1 cellular context compared by ENCODE assay signal in the genomic region with DNA sequence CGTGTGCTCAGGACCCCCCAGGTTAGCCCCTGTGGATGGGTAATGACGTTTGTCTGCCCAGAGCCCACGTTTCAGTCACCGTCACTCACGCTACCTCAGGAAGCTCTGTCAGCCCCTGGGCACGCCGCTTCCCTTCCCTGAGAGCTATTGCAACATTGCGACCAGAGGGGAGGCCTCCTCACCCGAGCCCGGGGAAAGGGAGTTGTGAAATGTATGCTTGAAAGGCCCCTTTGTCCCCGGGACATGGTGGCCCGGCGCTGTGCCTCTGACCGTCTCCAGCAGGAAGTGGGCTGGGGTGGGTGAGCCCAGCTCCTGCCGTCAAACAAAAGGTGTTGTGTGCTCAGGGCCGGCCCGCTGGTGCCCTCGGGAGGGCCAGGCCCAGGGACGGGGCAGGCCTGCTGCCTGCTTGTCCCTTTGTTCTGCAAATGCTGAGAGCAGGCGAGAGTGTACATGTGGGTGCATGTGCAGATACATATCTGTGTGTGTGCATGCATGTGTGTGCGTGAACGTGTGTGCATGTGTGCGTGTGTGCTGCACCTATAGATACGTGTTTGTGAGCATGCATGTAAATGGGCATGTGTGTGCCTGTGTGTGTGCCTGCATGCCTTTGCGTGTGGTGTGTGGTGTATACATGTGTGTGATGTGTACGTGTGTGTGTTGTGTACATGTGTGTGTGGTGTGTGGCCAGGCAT.
TF ChIP-seq lines count a peak whose summit lies in the region.

No MANE protein-coding gene starts in this region.

TF ChIP-seq in HepG2, 621 proteins besides CTCF, POLR2A, EP300 and RAD21 (continued from another document and continues in another):
- TF ChIP-seq PBX3 (CRISPR knock-in tag; IDR thresholded peaks at IDR 0.05; ENCODE audit: borderline replicate concordance) (no peak), ZNF331 (CRISPR knock-in tag; IDR thresholded peaks at IDR 0.05) (peak; percentile 92; the same call in 1 of the 2 replicates), CEBPG (CRISPR knock-in tag; IDR thresholded peaks at IDR 0.05) (peak; percentile 99), ZMYM2 (CRISPR knock-in tag; IDR thresholded peaks at IDR 0.05) (peak; percentile 97), CCAR2 (optimal IDR thresholded peaks at IDR 0.05; ENCODE audit: low read depth, low read length) (no peak), ZMYM3 (CRISPR knock-in tag; IDR thresholded peaks at IDR 0.05) (peak; percentile 89), TRIM24 (CRISPR knock-in tag; IDR thresholded peaks at IDR 0.05) (peak; percentile 90; the same call in 1 of the 2 replicates), GFI1 (CRISPR knock-in tag; IDR thresholded peaks at IDR 0.05; ENCODE audit: borderline replicate concordance) (0 out of 2 replicates have a peak, but pooled peaks have one; percentile 17), TBL1XR1 (IDR thresholded peaks at IDR 0.05; ENCODE audit: borderline replicate concordance, low read length, partially characterized antibody) (no peak), ZNF292 (CRISPR knock-in tag; IDR thresholded peaks at IDR 0.05; ENCODE audit: borderline replicate concordance, low read depth) (peak; percentile 97), ZSCAN20 (CRISPR knock-in tag; IDR thresholded peaks at IDR 0.05; ENCODE audit: borderline replicate concordance) (no peak), ZSCAN9 (CRISPR knock-in tag; IDR thresholded peaks at IDR 0.05; ENCODE audit: borderline replicate concordance) (peak; percentile 80), SAP130 (CRISPR knock-in tag; IDR thresholded peaks at IDR 0.05; ENCODE audit: low read depth) (peak; percentile 97), ZBTB7A (CRISPR knock-in tag; IDR thresholded peaks at IDR 0.05) (peak; percentile 50), RELA (CRISPR knock-in tag; IDR thresholded peaks at IDR 0.05) (no peak), SMAD1 (CRISPR knock-in tag; IDR thresholded peaks at IDR 0.05; ENCODE audit: borderline replicate concordance, low read depth) (no peak), ZNF275 (CRISPR knock-in tag; IDR thresholded peaks at IDR 0.05; ENCODE audit: borderline replicate concordance) (no peak), ZNF770 (CRISPR knock-in tag; IDR thresholded peaks at IDR 0.05) (peak; percentile 49; the same call in 1 of the 2 replicates), CENPT (CRISPR knock-in tag; IDR thresholded peaks at IDR 0.05; ENCODE audit: low read depth) (no peak; the same call in 1 of the 2 replicates), FOXK2 (IDR thresholded peaks at IDR 0.05) (no peak), KLF6 (CRISPR knock-in tag; IDR thresholded peaks at IDR 0.05) (peak; percentile 79; the same call in 1 of the 2 replicates), ZNF333 (CRISPR knock-in tag; IDR thresholded peaks at IDR 0.05; ENCODE audit: borderline replicate concordance) (no peak), ZNF251 (CRISPR knock-in tag; IDR thresholded peaks at IDR 0.05) (no peak), ZNF619 (CRISPR knock-in tag; IDR thresholded peaks at IDR 0.05) (peak; percentile 42; the same call in 1 of the 2 replicates), ZC3H13 (CRISPR knock-in tag; IDR thresholded peaks at IDR 0.05) (peak; percentile 56; the same call in 1 of the 2 replicates), THYN1 (CRISPR knock-in tag; IDR thresholded peaks at IDR 0.05; ENCODE audit: borderline replicate concordance, low read depth) (no peak), CAMTA2 (CRISPR knock-in tag; IDR thresholded peaks at IDR 0.05; ENCODE audit: borderline replicate concordance) (no peak), ZNF451 (CRISPR knock-in tag; IDR thresholded peaks at IDR 0.05) (peak; percentile 75; the same call in 1 of the 2 replicates), HNRNPUL1 (IDR thresholded peaks at IDR 0.05; ENCODE audit: low read depth, low read length) (no peak)
- TF ChIP-seq, protein P1, sequence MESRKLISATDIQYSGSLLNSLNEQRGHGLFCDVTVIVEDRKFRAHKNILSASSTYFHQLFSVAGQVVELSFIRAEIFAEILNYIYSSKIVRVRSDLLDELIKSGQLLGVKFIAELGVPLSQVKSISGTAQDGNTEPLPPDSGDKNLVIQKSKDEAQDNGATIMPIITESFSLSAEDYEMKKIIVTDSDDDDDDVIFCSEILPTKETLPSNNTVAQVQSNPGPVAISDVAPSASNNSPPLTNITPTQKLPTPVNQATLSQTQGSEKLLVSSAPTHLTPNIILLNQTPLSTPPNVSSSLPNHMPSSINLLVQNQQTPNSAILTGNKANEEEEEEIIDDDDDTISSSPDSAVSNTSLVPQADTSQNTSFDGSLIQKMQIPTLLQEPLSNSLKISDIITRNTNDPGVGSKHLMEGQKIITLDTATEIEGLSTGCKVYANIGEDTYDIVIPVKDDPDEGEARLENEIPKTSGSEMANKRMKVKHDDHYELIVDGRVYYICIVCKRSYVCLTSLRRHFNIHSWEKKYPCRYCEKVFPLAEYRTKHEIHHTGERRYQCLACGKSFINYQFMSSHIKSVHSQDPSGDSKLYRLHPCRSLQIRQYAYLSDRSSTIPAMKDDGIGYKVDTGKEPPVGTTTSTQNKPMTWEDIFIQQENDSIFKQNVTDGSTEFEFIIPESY (CRISPR knock-in tag; IDR thresholded peaks at IDR 0.05) = peak; percentile 31; the same call in 1 of the 2 replicates
- TF ChIP-seq, protein P2, sequence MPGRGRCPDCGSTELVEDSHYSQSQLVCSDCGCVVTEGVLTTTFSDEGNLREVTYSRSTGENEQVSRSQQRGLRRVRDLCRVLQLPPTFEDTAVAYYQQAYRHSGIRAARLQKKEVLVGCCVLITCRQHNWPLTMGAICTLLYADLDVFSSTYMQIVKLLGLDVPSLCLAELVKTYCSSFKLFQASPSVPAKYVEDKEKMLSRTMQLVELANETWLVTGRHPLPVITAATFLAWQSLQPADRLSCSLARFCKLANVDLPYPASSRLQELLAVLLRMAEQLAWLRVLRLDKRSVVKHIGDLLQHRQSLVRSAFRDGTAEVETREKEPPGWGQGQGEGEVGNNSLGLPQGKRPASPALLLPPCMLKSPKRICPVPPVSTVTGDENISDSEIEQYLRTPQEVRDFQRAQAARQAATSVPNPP (CRISPR knock-in tag; IDR thresholded peaks at IDR 0.05) = no peak
- TF ChIP-seq, protein P3, sequence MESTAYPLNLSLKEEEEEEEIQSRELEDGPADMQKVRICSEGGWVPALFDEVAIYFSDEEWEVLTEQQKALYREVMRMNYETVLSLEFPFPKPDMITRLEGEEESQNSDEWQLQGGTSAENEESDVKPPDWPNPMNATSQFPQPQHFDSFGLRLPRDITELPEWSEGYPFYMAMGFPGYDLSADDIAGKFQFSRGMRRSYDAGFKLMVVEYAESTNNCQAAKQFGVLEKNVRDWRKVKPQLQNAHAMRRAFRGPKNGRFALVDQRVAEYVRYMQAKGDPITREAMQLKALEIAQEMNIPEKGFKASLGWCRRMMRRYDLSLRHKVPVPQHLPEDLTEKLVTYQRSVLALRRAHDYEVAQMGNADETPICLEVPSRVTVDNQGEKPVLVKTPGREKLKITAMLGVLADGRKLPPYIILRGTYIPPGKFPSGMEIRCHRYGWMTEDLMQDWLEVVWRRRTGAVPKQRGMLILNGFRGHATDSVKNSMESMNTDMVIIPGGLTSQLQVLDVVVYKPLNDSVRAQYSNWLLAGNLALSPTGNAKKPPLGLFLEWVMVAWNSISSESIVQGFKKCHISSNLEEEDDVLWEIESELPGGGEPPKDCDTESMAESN (CRISPR knock-in tag; conservative IDR thresholded peaks at IDR 0.05) = peak; percentile 74; the same call in 1 of the 2 replicates
- TF ChIP-seq, protein P4, sequence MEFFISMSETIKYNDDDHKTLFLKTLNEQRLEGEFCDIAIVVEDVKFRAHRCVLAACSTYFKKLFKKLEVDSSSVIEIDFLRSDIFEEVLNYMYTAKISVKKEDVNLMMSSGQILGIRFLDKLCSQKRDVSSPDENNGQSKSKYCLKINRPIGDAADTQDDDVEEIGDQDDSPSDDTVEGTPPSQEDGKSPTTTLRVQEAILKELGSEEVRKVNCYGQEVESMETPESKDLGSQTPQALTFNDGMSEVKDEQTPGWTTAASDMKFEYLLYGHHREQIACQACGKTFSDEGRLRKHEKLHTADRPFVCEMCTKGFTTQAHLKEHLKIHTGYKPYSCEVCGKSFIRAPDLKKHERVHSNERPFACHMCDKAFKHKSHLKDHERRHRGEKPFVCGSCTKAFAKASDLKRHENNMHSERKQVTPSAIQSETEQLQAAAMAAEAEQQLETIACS (CRISPR knock-in tag; IDR thresholded peaks at IDR 0.05) = no peak
- TF ChIP-seq, protein P5, sequence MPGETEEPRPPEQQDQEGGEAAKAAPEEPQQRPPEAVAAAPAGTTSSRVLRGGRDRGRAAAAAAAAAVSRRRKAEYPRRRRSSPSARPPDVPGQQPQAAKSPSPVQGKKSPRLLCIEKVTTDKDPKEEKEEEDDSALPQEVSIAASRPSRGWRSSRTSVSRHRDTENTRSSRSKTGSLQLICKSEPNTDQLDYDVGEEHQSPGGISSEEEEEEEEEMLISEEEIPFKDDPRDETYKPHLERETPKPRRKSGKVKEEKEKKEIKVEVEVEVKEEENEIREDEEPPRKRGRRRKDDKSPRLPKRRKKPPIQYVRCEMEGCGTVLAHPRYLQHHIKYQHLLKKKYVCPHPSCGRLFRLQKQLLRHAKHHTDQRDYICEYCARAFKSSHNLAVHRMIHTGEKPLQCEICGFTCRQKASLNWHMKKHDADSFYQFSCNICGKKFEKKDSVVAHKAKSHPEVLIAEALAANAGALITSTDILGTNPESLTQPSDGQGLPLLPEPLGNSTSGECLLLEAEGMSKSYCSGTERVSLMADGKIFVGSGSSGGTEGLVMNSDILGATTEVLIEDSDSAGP (CRISPR knock-in tag; IDR thresholded peaks at IDR 0.05; ENCODE audit: borderline replicate concordance) = peak; percentile 86
- TF ChIP-seq, protein P6, sequence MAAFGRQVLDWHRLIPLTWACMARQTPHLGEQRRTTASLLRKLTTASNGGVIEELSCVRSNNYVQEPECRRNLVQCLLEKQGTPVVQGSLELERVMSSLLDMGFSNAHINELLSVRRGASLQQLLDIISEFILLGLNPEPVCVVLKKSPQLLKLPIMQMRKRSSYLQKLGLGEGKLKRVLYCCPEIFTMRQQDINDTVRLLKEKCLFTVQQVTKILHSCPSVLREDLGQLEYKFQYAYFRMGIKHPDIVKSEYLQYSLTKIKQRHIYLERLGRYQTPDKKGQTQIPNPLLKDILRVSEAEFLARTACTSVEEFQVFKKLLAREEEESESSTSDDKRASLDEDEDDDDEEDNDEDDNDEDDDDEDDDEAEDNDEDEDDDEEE (CRISPR knock-in tag; IDR thresholded peaks at IDR 0.05) = no peak
- TF ChIP-seq, protein P7, sequence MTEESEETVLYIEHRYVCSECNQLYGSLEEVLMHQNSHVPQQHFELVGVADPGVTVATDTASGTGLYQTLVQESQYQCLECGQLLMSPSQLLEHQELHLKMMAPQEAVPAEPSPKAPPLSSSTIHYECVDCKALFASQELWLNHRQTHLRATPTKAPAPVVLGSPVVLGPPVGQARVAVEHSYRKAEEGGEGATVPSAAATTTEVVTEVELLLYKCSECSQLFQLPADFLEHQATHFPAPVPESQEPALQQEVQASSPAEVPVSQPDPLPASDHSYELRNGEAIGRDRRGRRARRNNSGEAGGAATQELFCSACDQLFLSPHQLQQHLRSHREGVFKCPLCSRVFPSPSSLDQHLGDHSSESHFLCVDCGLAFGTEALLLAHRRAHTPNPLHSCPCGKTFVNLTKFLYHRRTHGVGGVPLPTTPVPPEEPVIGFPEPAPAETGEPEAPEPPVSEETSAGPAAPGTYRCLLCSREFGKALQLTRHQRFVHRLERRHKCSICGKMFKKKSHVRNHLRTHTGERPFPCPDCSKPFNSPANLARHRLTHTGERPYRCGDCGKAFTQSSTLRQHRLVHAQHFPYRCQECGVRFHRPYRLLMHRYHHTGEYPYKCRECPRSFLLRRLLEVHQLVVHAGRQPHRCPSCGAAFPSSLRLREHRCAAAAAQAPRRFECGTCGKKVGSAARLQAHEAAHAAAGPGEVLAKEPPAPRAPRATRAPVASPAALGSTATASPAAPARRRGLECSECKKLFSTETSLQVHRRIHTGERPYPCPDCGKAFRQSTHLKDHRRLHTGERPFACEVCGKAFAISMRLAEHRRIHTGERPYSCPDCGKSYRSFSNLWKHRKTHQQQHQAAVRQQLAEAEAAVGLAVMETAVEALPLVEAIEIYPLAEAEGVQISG (CRISPR knock-in tag; IDR thresholded peaks at IDR 0.05) = peak; percentile 87
- TF ChIP-seq, protein P8, sequence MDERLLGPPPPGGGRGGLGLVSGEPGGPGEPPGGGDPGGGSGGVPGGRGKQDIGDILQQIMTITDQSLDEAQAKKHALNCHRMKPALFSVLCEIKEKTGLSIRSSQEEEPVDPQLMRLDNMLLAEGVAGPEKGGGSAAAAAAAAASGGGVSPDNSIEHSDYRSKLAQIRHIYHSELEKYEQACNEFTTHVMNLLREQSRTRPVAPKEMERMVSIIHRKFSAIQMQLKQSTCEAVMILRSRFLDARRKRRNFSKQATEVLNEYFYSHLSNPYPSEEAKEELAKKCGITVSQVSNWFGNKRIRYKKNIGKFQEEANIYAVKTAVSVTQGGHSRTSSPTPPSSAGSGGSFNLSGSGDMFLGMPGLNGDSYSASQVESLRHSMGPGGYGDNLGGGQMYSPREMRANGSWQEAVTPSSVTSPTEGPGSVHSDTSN (CRISPR knock-in tag; IDR thresholded peaks at IDR 0.05) = no peak
